In genomic region chr9:20447291-20447690, GRCh38 we compare ENCODE assay signal across 21 cellular contexts.
DNase-seq lines count a peak whose midpoint lies in the region; ATAC-seq, FAIRE-seq and TF ChIP-seq lines count a peak whose summit lies in the region.
"Had no signal": no experiment of that assay in that cellular context is flagged by ENCODE, and none has a peak within 500 bp of the region (broad histone marks: within the 10 kb centered on the region; RNA-seq: fewer than 3 reads in every experiment).

No MANE protein-coding gene starts in this region.

- H3K4me3 ChIP-seq in cardiac muscle cell, result no peak overlapping the region
- H3K4me3 ChIP-seq: Peyer's patch had no signal

- H3K9me3 ChIP-seq in cardiac muscle cell (ENCODE audit: low read depth), result no peaks in the 10 kb centered on the region
- H3K9me3 ChIP-seq: Peyer's patch had no signal

- DNase-seq in cardiac muscle cell (ENCODE audit: low read depth in 1 of 2, low spot score in 1 of 2) (peak in 1 of 2 donors; percentile 47), Right ventricle myocardium inferior (ENCODE audit: missing footprints) (no peak), NCI-H146 treated with DMSO at 0.1 percent for 48 hours (lab: John Stamatoyannopoulos, UW; ENCODE audit: unreplicated experiment) (peak; percentile 79), inferior parietal cortex (ENCODE audit: extremely low spot score) (no peak)
- no peak for DNase-seq in stimulated activated naive CD4-positive, alpha-beta T cell treated with Interleukin-2 at 50 U/mL for 16 hours (lab: John Stamatoyannopoulos, UW)
- no peak for DNase-seq in stimulated activated CD4-positive, alpha-beta T cell treated with anti-CD3 and anti-CD28 coated beads, Interleukin-2, amount 100 ng/mL, for 48 hours
- DNase-seq: CD4-positive, CD25-positive, alpha-beta regulatory T cell; COR-L47; DMS 273 treated with DMSO at 0.1 percent for 48 hours; GOT3; IMR-90; MV-4-11; NCI-H1105 treated with DMSO at 0.1 percent for 48 hours; NCI-H1694 treated with DMSO at 0.1 percent for 48 hours; NCI-H2081 treated with DMSO at 0.1 percent for 48 hours; NCI-H2171 treated with DMSO at 0.1 percent for 48 hours; NCI-H526 treated with DMSO at 0.1 percent for 48 hours; Peyer's patch had no signal

- H3K27me3 ChIP-seq in cardiac muscle cell, result no peaks in the 10 kb centered on the region
- H3K27me3 ChIP-seq: Peyer's patch had no signal

- peak overlapping the region; percentile 62 for H3K27ac ChIP-seq in cardiac muscle cell
- H3K27ac ChIP-seq: KMS-11, Peyer's patch had no signal

- no peak for ATAC-seq in Right ventricle myocardium inferior

- FAIRE-seq in endometrium (lab: Jason Lieb, UNC), result peak; percentile 60
- FAIRE-seq: GM12892 had no signal

- intact Hi-C loops in Right ventricle myocardium inferior (cut with DNase I), result no loop called here

- no peaks in the 10 kb centered on the region for H3K36me3 ChIP-seq in cardiac muscle cell
- H3K36me3 ChIP-seq: Peyer's patch had no signal

- no peak for TF ChIP-seq CTCF in cardiac muscle cell (IDR thresholded peaks at IDR 0.05; ENCODE audit: low read depth, low read length)

- H3K4me1 ChIP-seq in cardiac muscle cell (ENCODE audit: low read depth), result peaks cover 32% of the 10 kb centered on the region
